In genomic region chr1:111777301-111777700, GRCh38 we compare ENCODE assay signal across 24 cellular contexts. TPM values are rescaled to one million over a fixed set of nuclear protein-coding genes. Genes with fewer than 3 reads are reported as not detected.
"Had no signal": no experiment of that assay in that cellular context is flagged by ENCODE, and none has a peak within 500 bp of the region (broad histone marks: within the 10 kb centered on the region; RNA-seq: fewer than 3 reads in every experiment).

No MANE protein-coding gene starts in this region.

- H3K27ac Mint-ChIP-seq: natural killer cell, progenitor cell of endocrine pancreas had no signal

- H3K4me3 ChIP-seq: esophagus squamous epithelium, heart right ventricle, lower lobe of right lung, pancreas, smooth muscle cell, stomach, thyroid gland had no signal

- H3K4me3 Mint-ChIP-seq: effector memory CD8-positive, alpha-beta T cell; natural killer cell had no signal

- H3K36me3 Mint-ChIP-seq: natural killer cell had no signal

- H3K4me1 ChIP-seq: esophagus squamous epithelium, lower lobe of right lung, pancreas, stomach, thyroid gland had no signal

- H3K4me1 Mint-ChIP-seq: natural killer cell had no signal

- ATAC-seq: effector memory CD8-positive, alpha-beta T cell; left colon; left ventricle myocardium superior; lower lobe of right lung; natural killer cell; pancreas; sciatic nerve had no signal

- DNase-seq: cortex of kidney; effector memory CD8-positive, alpha-beta T cell; erythroblast; esophagus squamous epithelium; foreskin melanocyte; glutamatergic neuron; heart right ventricle; hippocampal formation; left colon; left ventricle myocardium superior; lower lobe of right lung; natural killer cell; pancreas; stimulated activated CD4-positive, alpha-beta T cell treated with anti-CD3 and anti-CD28 coated beads, Interleukin-12 subunit alpha, Interleukin-12 subunit beta, amount 100 ng/mL, for 4 hours; stimulated activated CD4-positive, alpha-beta T cell treated with anti-CD3 and anti-CD28 coated beads, Interleukin-1b, Interleukin-23, amount 100 ng/mL, for 48 hours; stimulated activated CD4-positive, alpha-beta T cell treated with anti-CD3 and anti-CD28 coated beads, Interleukin-4, amount 100 ng/mL, for 1 hour; stimulated activated CD8-positive, alpha-beta memory T cell treated with anti-CD3 and anti-CD28 coated beads, Interleukin-4, amount 100 ng/mL, for 48 hours; stimulated activated naive CD4-positive, alpha-beta T cell treated with Interleukin-2 at 50 U/mL for 16 hours; stomach; thyroid gland had no signal

- H3K36me3 ChIP-seq: lower lobe of right lung, neutrophil, pancreas, thyroid gland had no signal

- H3K27ac ChIP-seq: esophagus squamous epithelium, heart right ventricle, lower lobe of right lung, neutrophil, pancreas, stomach, thyroid gland had no signal

- H3K4me2 ChIP-seq: smooth muscle cell had no signal

- H3K27me3 ChIP-seq: esophagus squamous epithelium, heart right ventricle, pancreas, stomach, thyroid gland had no signal

- H3K9me3 Mint-ChIP-seq: effector memory CD8-positive, alpha-beta T cell; natural killer cell had no signal

- H3K9me3 ChIP-seq: esophagus squamous epithelium, heart right ventricle, lower lobe of right lung, neutrophil, pancreas, stomach, thyroid gland had no signal

RNA-seq across cellular contexts. Expression of gene INKA2, which starts 38.1 kb away (rescaled TPM):
- total RNA-seq: smooth muscle cell had no signal
